Comparison of ENCODE assay signal across 1 cellular context in the genomic region with DNA sequence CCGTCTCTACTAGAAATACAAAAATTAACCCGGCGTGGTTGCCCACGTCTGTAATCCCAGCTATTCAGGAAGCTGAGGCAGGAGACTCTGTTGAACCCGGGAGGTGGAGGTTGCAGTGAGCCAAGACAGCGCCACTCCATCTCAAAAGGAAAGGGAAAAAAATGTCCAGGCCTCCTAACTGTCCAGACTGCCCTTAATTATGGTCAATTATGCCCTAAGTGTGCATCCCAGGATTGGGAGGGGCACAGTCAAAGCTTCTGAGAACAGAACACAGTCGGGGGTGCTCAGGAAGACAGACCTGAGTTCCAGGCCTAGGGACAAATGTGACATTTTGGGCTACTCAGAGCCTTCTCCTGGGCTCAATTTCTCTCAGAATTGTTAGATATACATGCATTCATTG.
TF ChIP-seq lines count a peak whose summit lies in the region.

No MANE protein-coding gene starts in this region.

TF ChIP-seq in H1, 55 proteins besides CTCF, POLR2A, EP300 and RAD21:
- TF ChIP-seq RNF2 (IDR thresholded peaks at IDR 0.05; ENCODE audit: borderline replicate concordance, low read depth, low read length, missing control alignments, poor library complexity, severe bottlenecking) (no peak), CBX5 (IDR thresholded peaks at IDR 0.05; ENCODE audit: low read depth, low read length) (no peak), CTBP2 (IDR thresholded peaks at IDR 0.05; ENCODE audit: borderline replicate concordance, insufficient read depth, insufficient read length, low read length) (no peak), TAF7 (optimal IDR thresholded peaks at IDR 0.05; ENCODE audit: borderline replicate concordance, low read depth, low read length) (no peak), SP4 (IDR thresholded peaks at IDR 0.05; ENCODE audit: low read length) (no peak), ATF2 (IDR thresholded peaks at IDR 0.05; ENCODE audit: low read length) (no peak), SUZ12 (IDR thresholded peaks at IDR 0.05; ENCODE audit: low read length) (no peak)
- TF ChIP-seq, protein P1, sequence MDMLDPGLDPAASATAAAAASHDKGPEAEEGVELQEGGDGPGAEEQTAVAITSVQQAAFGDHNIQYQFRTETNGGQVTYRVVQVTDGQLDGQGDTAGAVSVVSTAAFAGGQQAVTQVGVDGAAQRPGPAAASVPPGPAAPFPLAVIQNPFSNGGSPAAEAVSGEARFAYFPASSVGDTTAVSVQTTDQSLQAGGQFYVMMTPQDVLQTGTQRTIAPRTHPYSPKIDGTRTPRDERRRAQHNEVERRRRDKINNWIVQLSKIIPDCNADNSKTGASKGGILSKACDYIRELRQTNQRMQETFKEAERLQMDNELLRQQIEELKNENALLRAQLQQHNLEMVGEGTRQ (IDR thresholded peaks at IDR 0.05; ENCODE audit: low read length) = no peak
- TF ChIP-seq, protein P2, sequence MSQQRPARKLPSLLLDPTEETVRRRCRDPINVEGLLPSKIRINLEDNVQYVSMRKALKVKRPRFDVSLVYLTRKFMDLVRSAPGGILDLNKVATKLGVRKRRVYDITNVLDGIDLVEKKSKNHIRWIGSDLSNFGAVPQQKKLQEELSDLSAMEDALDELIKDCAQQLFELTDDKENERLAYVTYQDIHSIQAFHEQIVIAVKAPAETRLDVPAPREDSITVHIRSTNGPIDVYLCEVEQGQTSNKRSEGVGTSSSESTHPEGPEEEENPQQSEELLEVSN (IDR thresholded peaks at IDR 0.05) = no peak
